In genomic region chr1:147500309-147500839, GRCh38 we compare ENCODE assay signal across 23 cellular contexts.
"Had no signal": no experiment of that assay in that cellular context is flagged by ENCODE, and none has a peak within 500 bp of the region (broad histone marks: within the 10 kb centered on the region; RNA-seq: fewer than 3 reads in every experiment).

No MANE protein-coding gene starts in this region.

- H3K4me3 Mint-ChIP-seq: memory B cell; naive B cell; nephron progenitor cell; stimulated activated memory B cell treated with anti-CD40 and anti-IgM and Interleukin-4, amounts not matched to agents 10 μg/mL and 1 μg/mL and 100 μg/mL, for 72 hours; stimulated activated naive CD8-positive, alpha-beta T cell treated with anti-CD3 and anti-CD28 coated beads, Interleukin-15, amount 100 ng/mL, for 72 hours had no signal

- FAIRE-seq: islet of Langerhans had no signal

- H3K27ac ChIP-seq: coronary artery, gastrocnemius medialis, heart right ventricle, lower lobe of right lung, parathyroid adenoma, prostate gland, right lobe of liver, testis, tibial nerve, upper lobe of right lung had no signal

- H2AFZ ChIP-seq: parathyroid adenoma had no signal

- H3K4me1 Mint-ChIP-seq: memory B cell; naive B cell; stimulated activated memory B cell treated with anti-CD40 and anti-IgM and Interleukin-4, amounts not matched to agents 10 μg/mL and 1 μg/mL and 100 μg/mL, for 72 hours; stimulated activated naive CD8-positive, alpha-beta T cell treated with anti-CD3 and anti-CD28 coated beads, Interleukin-15, amount 100 ng/mL, for 72 hours had no signal

- H3K36me3 ChIP-seq: gastrocnemius medialis, heart right ventricle, lower lobe of right lung, prostate gland, right lobe of liver, tibial nerve, upper lobe of right lung had no signal

- H3K27me3 ChIP-seq: gastrocnemius medialis, heart right ventricle, right lobe of liver, testis, tibial nerve, upper lobe of right lung had no signal

- H3K4me1 ChIP-seq: gastrocnemius medialis, lower lobe of right lung, parathyroid adenoma, prostate gland, right lobe of liver, upper lobe of right lung had no signal

- H3K79me2 ChIP-seq: parathyroid adenoma had no signal

- H3K9ac ChIP-seq: parathyroid adenoma had no signal

- ATAC-seq: esophagus mucosa; gastrocnemius medialis; heart right ventricle; lower lobe of right lung; stimulated activated memory B cell treated with anti-CD40 and anti-IgM and Interleukin-4, amounts not matched to agents 10 μg/mL and 1 μg/mL and 100 μg/mL, for 72 hours; stimulated activated naive CD8-positive, alpha-beta T cell treated with anti-CD3 and anti-CD28 coated beads, Interleukin-15, amount 100 ng/mL, for 72 hours; upper lobe of right lung had no signal

- H3K9me3 ChIP-seq: gastrocnemius medialis, heart right ventricle, lower lobe of right lung, prostate gland, right lobe of liver, testis, tibial nerve, upper lobe of right lung had no signal

- H3K27me3 Mint-ChIP-seq: stimulated activated memory B cell treated with anti-CD40 and anti-IgM and Interleukin-4, amounts not matched to agents 10 μg/mL and 1 μg/mL and 100 μg/mL, for 72 hours had no signal

- H3K4me3 ChIP-seq: coronary artery, gastrocnemius medialis, heart right ventricle, lower lobe of right lung, prostate gland, right lobe of liver, testis, tibial nerve, upper lobe of right lung had no signal

- H3K9me3 Mint-ChIP-seq: memory B cell; naive B cell; nephron progenitor cell; stimulated activated memory B cell treated with anti-CD40 and anti-IgM and Interleukin-4, amounts not matched to agents 10 μg/mL and 1 μg/mL and 100 μg/mL, for 72 hours; stimulated activated naive CD8-positive, alpha-beta T cell treated with anti-CD3 and anti-CD28 coated beads, Interleukin-15, amount 100 ng/mL, for 72 hours had no signal

- H3K27ac Mint-ChIP-seq: memory B cell; naive B cell; nephron progenitor cell; stimulated activated memory B cell treated with anti-CD40 and anti-IgM and Interleukin-4, amounts not matched to agents 10 μg/mL and 1 μg/mL and 100 μg/mL, for 72 hours; stimulated activated naive CD8-positive, alpha-beta T cell treated with anti-CD3 and anti-CD28 coated beads, Interleukin-15, amount 100 ng/mL, for 72 hours had no signal

- H3K36me3 Mint-ChIP-seq: memory B cell; naive B cell; stimulated activated memory B cell treated with anti-CD40 and anti-IgM and Interleukin-4, amounts not matched to agents 10 μg/mL and 1 μg/mL and 100 μg/mL, for 72 hours had no signal

- DNase-seq: effector CD4-positive, alpha-beta T cell; gastrocnemius medialis; heart right ventricle; hypothalamus; kidney glomerular epithelial cell; lower lobe of right lung; midbrain; naive B cell; nephron progenitor cell; right lobe of liver; stimulated activated CD4-positive, alpha-beta T cell treated with anti-CD3 and anti-CD28 coated beads, Interleukin-1b, Interleukin-23, amount 100 ng/mL, for 48 hours; stimulated activated CD4-positive, alpha-beta T cell treated with anti-CD3 and anti-CD28 coated beads, Interleukin-4, amount 100 ng/mL, for 24 hours; stimulated activated naive CD8-positive, alpha-beta T cell treated with anti-CD3 and anti-CD28 coated beads, Interleukin-15, amount 100 ng/mL, for 72 hours; testis; upper lobe of right lung had no signal
